In the genomic region with DNA sequence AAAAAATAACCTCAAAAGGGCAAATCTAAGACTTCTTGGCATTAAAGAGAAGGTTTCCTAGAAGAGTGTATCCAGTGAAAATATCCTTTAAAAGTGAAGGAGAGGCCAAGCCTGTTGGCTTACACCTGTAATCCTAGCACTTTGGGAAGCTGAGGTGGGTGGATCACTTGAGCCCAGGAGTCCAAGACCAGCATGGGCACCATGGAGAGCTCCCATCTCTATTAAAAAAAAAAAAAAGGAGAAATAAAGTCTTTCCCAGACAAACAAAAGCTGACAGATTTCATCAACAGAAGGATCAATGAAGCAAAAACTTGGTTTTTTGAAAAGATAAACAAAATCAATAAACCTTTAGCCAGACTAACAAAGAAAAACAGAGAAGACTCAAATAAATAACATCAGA, we compare ENCODE assay signal across 28 cellular contexts.
"Had no signal": no experiment of that assay in that cellular context is flagged by ENCODE, and none has a peak within 500 bp of the region (broad histone marks: within the 10 kb centered on the region; RNA-seq: fewer than 3 reads in every experiment).

No MANE protein-coding gene starts in this region.

- FAIRE-seq: astrocyte, bronchial epithelial cell had no signal

- ATAC-seq: activated CD4-positive, alpha-beta T cell treated with anti-CD3 and anti-CD28 coated beads for 36 hours; activated CD8-positive, alpha-beta T cell treated with anti-CD3 and anti-CD28 coated beads for 36 hours; activated T-cell treated with anti-CD3 and anti-CD28 coated beads, Interleukin-2, amount 50 U/mL, for 4 hours; activated T-helper 17 cell treated with anti-CD3 and anti-CD28 coated beads, Interleukin-2, amount 50 U/mL, for 72 hours; esophagus mucosa; foreskin keratinocyte; gastrocnemius medialis; heart left ventricle had no signal

- H3K4me1 ChIP-seq: foreskin keratinocyte, gastrocnemius medialis, heart left ventricle had no signal

- H3K27me3 ChIP-seq: brain microvascular endothelial cell, dorsolateral prefrontal cortex, foreskin keratinocyte, gastrocnemius medialis, heart left ventricle had no signal

- H3K27ac ChIP-seq: brain microvascular endothelial cell, coronary artery, dorsolateral prefrontal cortex, foreskin keratinocyte, gastrocnemius medialis, heart left ventricle had no signal

- DNase-seq: activated CD4-positive, alpha-beta T cell treated with anti-CD3 and anti-CD28 coated beads for 36 hours; activated CD4-positive, alpha-beta T cell treated with anti-CD3 and anti-CD28 coated beads, Interleukin-2, amount 50 U/mL, for 1 hour; activated CD4-positive, alpha-beta T cell treated with anti-CD3 and anti-CD28 coated beads, Interleukin-2, amount 50 U/mL, for 48 hours; activated CD4-positive, CD25-positive, alpha-beta regulatory T cell; activated CD4-positive, CD25-positive, alpha-beta regulatory T cell treated with anti-CD3 and anti-CD28 coated beads, Interleukin-2, amount 50 U/mL, for 72 hours; activated CD8-positive, alpha-beta memory T cell treated with anti-CD3 and anti-CD28 coated beads for 24 hours; activated CD8-positive, alpha-beta T cell treated with anti-CD3 and anti-CD28 coated beads for 36 hours; activated effector memory CD4-positive, alpha-beta T cell treated with Interleukin-2 at 50 U/mL for 16 hours; activated gamma-delta T cell treated with Interleukin-2 at 50 U/mL for 16 hours; activated naive CD4-positive, alpha-beta T cell treated with anti-CD3 and anti-CD28 coated beads, Interleukin-2, amount 50 U/mL, for 16 hours; activated naive CD4-positive, alpha-beta T cell treated with Interleukin-2 at 50 U/mL for 16 hours; activated T-cell treated with anti-CD3 and anti-CD28 coated beads, Interleukin-2, amount 50 U/mL, for 4 hours; amniotic stem cell; anterior cingulate cortex; brain microvascular endothelial cell; dorsolateral prefrontal cortex; effector memory CD4-positive, alpha-beta T cell; endodermal cell; foreskin keratinocyte; gastrocnemius medialis; glutamatergic neuron; heart left ventricle; T-helper 2 cell had no signal

- H3K4me3 ChIP-seq: coronary artery, dorsolateral prefrontal cortex, gastrocnemius medialis, heart left ventricle had no signal

- H3K36me3 ChIP-seq: brain microvascular endothelial cell, gastrocnemius medialis, heart left ventricle had no signal
